In the genomic region with DNA sequence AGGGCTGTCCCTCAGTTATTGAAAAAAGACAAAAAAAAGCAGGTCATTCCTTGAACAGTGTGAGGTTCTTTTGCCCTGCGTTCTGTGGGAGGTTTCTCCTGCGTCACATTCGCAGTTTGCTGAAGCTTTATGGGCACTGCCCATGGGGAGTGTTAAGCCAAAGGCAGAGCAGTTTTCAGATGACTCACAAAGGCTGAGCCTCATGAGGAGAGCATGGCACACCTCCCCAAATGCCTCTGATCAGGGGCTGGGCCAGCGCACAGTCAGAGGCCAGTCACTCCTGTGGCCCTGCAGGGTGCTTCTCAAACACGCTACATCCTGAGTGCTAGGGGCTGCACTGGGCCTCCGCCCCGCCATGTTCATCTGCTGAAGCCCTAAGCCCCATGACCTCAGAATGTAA, we compare ENCODE assay signal across 18 cellular contexts. TPM values are rescaled to one million over a fixed set of nuclear protein-coding genes. Genes with fewer than 3 reads are reported as not detected.
A peak's percentile ranks its signal among the peaks of the same experiment; 100 is the strongest.
DNase-seq lines count a peak whose midpoint lies in the region; FAIRE-seq and TF ChIP-seq lines count a peak whose summit lies in the region.
"Had no signal": no experiment of that assay in that cellular context is flagged by ENCODE, and none has a peak within 500 bp of the region (broad histone marks: within the 10 kb centered on the region; RNA-seq: fewer than 3 reads in every experiment).

No MANE protein-coding gene starts in this region.

- H3K9me3 ChIP-seq in MG63 = no peaks in the 10 kb centered on the region

- TF ChIP-seq CTCF in epithelial cell of esophagus (IDR thresholded peaks at IDR 0.05; ENCODE audit: insufficient read depth, low read depth, low read length, missing control alignments) = no peak

- DNase-seq in H54 (ENCODE audit: insufficient read length, low spot score) (peak; percentile 80), MG63 (peak; percentile 42), epithelial cell of esophagus (ENCODE audit: low read depth) (peak; percentile 17), NCI-H2227 (lab: John Stamatoyannopoulos, UW; ENCODE audit: unreplicated experiment) (no peak), KBM-7 (no peak), HK-2 (ENCODE audit: unreplicated experiment) (no peak)
- DNase-seq: C1 segment of cervical spinal cord; Calu3; CD4-positive, alpha-beta memory T cell; COR-L47; DMS53; DMS79 treated with DMSO at 0.1 percent for 48 hours; GOT3; H7; HCEC 1CT had no signal

- H3K4me3 ChIP-seq in MG63 (no peak overlapping the region), epithelial cell of esophagus (ENCODE audit: low read length) (no peak overlapping the region)

- H3K27me3 ChIP-seq in MG63 = no peaks in the 10 kb centered on the region

- peak; percentile 82 for FAIRE-seq in H54 (lab: Jason Lieb, UNC)
- FAIRE-seq: G401.6, GM12892 had no signal

- TF ChIP-seq POLR2A in H54 (IDR thresholded peaks at IDR 0.05; ENCODE audit: low read depth, low read length) = no peak

- in situ Hi-C loops in KBM-7 (cut with MboI; ENCODE audit: low pct_unique_long_range_greater_than_20kb, low sequenced_read_pairs) = no loop called here

- H3K36me3 ChIP-seq in MG63 = no peaks in the 10 kb centered on the region

RNA-seq across cellular contexts. Expression of a gene that starts 38.4 kb away (rescaled TPM):
- total RNA-seq in MG63 (2014; rRNA removed; shearing (Covaris generic); ENCODE audit: low replicate concordance) = 7.4 and 16.7 TPM in 2 replicates
- total RNA-seq: A673; Calu3; CD4-positive, alpha-beta memory T cell had no signal

Comparison
In these comparisons a context has a peak if more than half of its experiments do, and no peak if none do; other contexts are left out.
1. DNase-seq: peak in H54 (single experiment), MG63 (single experiment) and epithelial cell of esophagus (single experiment); none in NCI-H2227 (single experiment), KBM-7 (single experiment) and HK-2 (single experiment).